Comparison of ENCODE assay signal across 21 cellular contexts in genomic region chr2:237157551-237158102, GRCh38.
DNase-seq lines count a peak whose midpoint lies in the region; ATAC-seq and TF ChIP-seq lines count a peak whose summit lies in the region.
"Had no signal": no experiment of that assay in that cellular context is flagged by ENCODE, and none has a peak within 500 bp of the region (broad histone marks: within the 10 kb centered on the region; RNA-seq: fewer than 3 reads in every experiment).

No MANE protein-coding gene starts in this region.

- H3K36me3 ChIP-seq in heart right ventricle (no peaks in the 10 kb centered on the region), brain microvascular endothelial cell (replicated peaks) (no peaks in the 10 kb centered on the region), osteoblast (ENCODE audit: insufficient read depth, low read length) (no peaks in the 10 kb centered on the region), vagina (no peaks in the 10 kb centered on the region)

- no peak overlapping the region for H3K4me2 ChIP-seq in osteoblast (ENCODE audit: insufficient read depth, low read length)

- H3K27ac ChIP-seq in heart right ventricle (peak overlapping the region in 7 of 10 donors; percentile 55 to 82 (median 76)), right cardiac atrium (ENCODE audit: low read length) (no peak overlapping the region), brain microvascular endothelial cell (peak overlapping the region; percentile 76), osteoblast (ENCODE audit: low read depth, low read length) (peak overlapping the region; percentile 98), vagina (peak overlapping the region; percentile 98)

- H3K9me3 ChIP-seq in heart right ventricle (peaks cover 0 to 3% (median 0%) of the 10 kb centered on the region in 11 donors), right cardiac atrium (ENCODE audit: control insufficient read depth, low read length) (no peaks in the 10 kb centered on the region), osteoblast (ENCODE audit: low read depth, low read length) (no peaks in the 10 kb centered on the region), vagina (no peaks in the 10 kb centered on the region)
- H3K9me3 ChIP-seq: mucosa of descending colon had no signal

- in situ Hi-C loops in brain microvascular endothelial cell (cut with HindIII; ENCODE audit: low pct_ligation_motif_present, low sequenced_read_pairs), result no loop called here

- H3K9me3 Mint-ChIP-seq in activated T-cell treated with anti-CD3 and anti-CD28 coated beads, Interleukin-2, amount 50 U/mL, for 24 hours, result no peaks in the 10 kb centered on the region
- H3K9me3 Mint-ChIP-seq: activated naive CD4-positive, alpha-beta T cell treated with anti-CD3 and anti-CD28 coated beads for 36 hours had no signal

- H3K27me3 ChIP-seq in heart right ventricle (peaks cover 0 to 7% (median 0%) of the 10 kb centered on the region in 7 donors), right cardiac atrium (ENCODE audit: control insufficient read depth, insufficient read depth) (no peaks in the 10 kb centered on the region), brain microvascular endothelial cell (replicated peaks) (no peaks in the 10 kb centered on the region), osteoblast (ENCODE audit: insufficient read depth, low read length) (no peaks in the 10 kb centered on the region), vagina (no peaks in the 10 kb centered on the region)

- H3K79me2 ChIP-seq in osteoblast (ENCODE audit: insufficient read depth, low read length), result no peaks in the 10 kb centered on the region

- TF ChIP-seq CTCF in heart right ventricle (IDR thresholded peaks at IDR 0.05) (no peak), brain microvascular endothelial cell (IDR thresholded peaks at IDR 0.05; ENCODE audit: low read depth, low read length, missing control alignments) (no peak), osteoblast (IDR thresholded peaks at IDR 0.05; ENCODE audit: extremely low read depth, low read depth, low read length) (no peak), vagina (IDR thresholded peaks at IDR 0.05) (no peak)

- no peak overlapping the region for H2AFZ ChIP-seq in osteoblast (ENCODE audit: low read length)

- peaks cover 0 to 49% (median 13%) of the 10 kb centered on the region in 9 donors for H3K4me1 ChIP-seq in heart right ventricle
- no peaks in the 10 kb centered on the region for H3K4me1 ChIP-seq in right cardiac atrium (ENCODE audit: control insufficient read depth, insufficient read depth, low read length)
- H3K4me1 ChIP-seq in osteoblast (ENCODE audit: insufficient read depth, low read length), result peaks cover 29% of the 10 kb centered on the region
- peaks cover 41% of the 10 kb centered on the region for H3K4me1 ChIP-seq in vagina

- H3K4me1 Mint-ChIP-seq in activated T-cell treated with anti-CD3 and anti-CD28 coated beads, Interleukin-2, amount 50 U/mL, for 24 hours (ENCODE audit: low read depth), result peaks cover 47% of the 10 kb centered on the region

- no peak for TF ChIP-seq POLR2A in vagina (IDR thresholded peaks at IDR 0.05)

- no peaks in the 10 kb centered on the region for H3K36me3 Mint-ChIP-seq in activated T-cell treated with anti-CD3 and anti-CD28 coated beads, Interleukin-2, amount 50 U/mL, for 24 hours (ENCODE audit: low read depth)

- 81 to 86% methylated on average over 2 of the region's 2 CpGs for WGBS in heart right ventricle, 2 donors
- WGBS in right cardiac atrium, result 76% methylated on average over 2 of the region's 2 CpGs

- intact Hi-C loops in heart right ventricle (cut with DNase I), result loop anchor here in 5 of 10 donors (5.0 to 10.0 kb wide), 5 partner anchors 167 to 417 kb away; partner anchors contain the start of gene COL6A3 (in 1 of the 5)
- intact Hi-C loops in right cardiac atrium (cut with DNase I), result loop anchor here in 3 of 4 donors (5.0 to 10.0 kb wide), 3 partner anchors 255 to 317 kb away; partner anchors contain the start of gene COL6A3 (in 2 of the 3)
- intact Hi-C loops in vagina (cut with DNase I), result loop anchor here (5.0 to 10.0 kb wide), 2 partner anchors 255 to 317 kb away; partner anchors contain the start of gene COL6A3

- ATAC-seq in heart right ventricle (no peak), right cardiac atrium (no peak)
- ATAC-seq: left lobe of liver, mucosa of descending colon had no signal

- no peak overlapping the region for H3K27ac Mint-ChIP-seq in activated T-cell treated with anti-CD3 and anti-CD28 coated beads, Interleukin-2, amount 50 U/mL, for 24 hours
- H3K27ac Mint-ChIP-seq: activated naive CD4-positive, alpha-beta T cell treated with anti-CD3 and anti-CD28 coated beads for 36 hours; IgD-negative memory B cell had no signal

- DNase-seq in heart right ventricle, result no peak
- DNase-seq in right cardiac atrium, result no peak
- no peak for DNase-seq in brain microvascular endothelial cell
- DNase-seq in osteoblast (ENCODE audit: insufficient read length, low spot score, missing footprints), result no peak
- peak in 1 of 2 donors; percentile 56 for DNase-seq in vagina (ENCODE audit: extremely low spot score in 2 of 2)
- no peak for DNase-seq in activated CD4-positive, CD25-positive, alpha-beta regulatory T cell treated with anti-CD3 and anti-CD28 coated beads, Interleukin-2, amount 50 U/mL, for 72 hours
- DNase-seq in activated T-cell treated with anti-CD3 and anti-CD28 coated beads, Interleukin-2, amount 50 U/mL, for 24 hours, result no peak
- DNase-seq in effector CD4-positive, alpha-beta T cell, result no peak
- DNase-seq: ACHN; activated naive CD4-positive, alpha-beta T cell treated with anti-CD3 and anti-CD28 coated beads for 36 hours; activated T-cell treated with anti-CD3 and anti-CD28 coated beads for 4 hours; DMS53; effector memory CD4-positive, alpha-beta T cell; foreskin fibroblast; GOT3; mucosa of descending colon; NCI-H774; stimulated activated CD4-positive, alpha-beta T cell treated with anti-CD3 and anti-CD28 coated beads, Interleukin-4, amount 100 ng/mL, for 24 hours; SW 1271 had no signal

- no peak overlapping the region for H3K4me3 Mint-ChIP-seq in activated T-cell treated with anti-CD3 and anti-CD28 coated beads, Interleukin-2, amount 50 U/mL, for 24 hours
- H3K4me3 Mint-ChIP-seq: activated naive CD4-positive, alpha-beta T cell treated with anti-CD3 and anti-CD28 coated beads for 36 hours; IgD-negative memory B cell had no signal

- no peaks in the 10 kb centered on the region for H3K27me3 Mint-ChIP-seq in activated T-cell treated with anti-CD3 and anti-CD28 coated beads, Interleukin-2, amount 50 U/mL, for 24 hours

- H3K4me3 ChIP-seq in heart right ventricle (no peak overlapping the region), right cardiac atrium (ENCODE audit: low read length) (no peak overlapping the region), brain microvascular endothelial cell (ENCODE audit: low read depth, low read length) (no peak overlapping the region), osteoblast (ENCODE audit: insufficient read depth, low read length) (no peak overlapping the region), vagina (no peak overlapping the region)
- H3K4me3 ChIP-seq: mucosa of descending colon had no signal

- H4K20me1 ChIP-seq in osteoblast (ENCODE audit: insufficient read depth, low read length), result no peaks in the 10 kb centered on the region
